In the genomic region with DNA sequence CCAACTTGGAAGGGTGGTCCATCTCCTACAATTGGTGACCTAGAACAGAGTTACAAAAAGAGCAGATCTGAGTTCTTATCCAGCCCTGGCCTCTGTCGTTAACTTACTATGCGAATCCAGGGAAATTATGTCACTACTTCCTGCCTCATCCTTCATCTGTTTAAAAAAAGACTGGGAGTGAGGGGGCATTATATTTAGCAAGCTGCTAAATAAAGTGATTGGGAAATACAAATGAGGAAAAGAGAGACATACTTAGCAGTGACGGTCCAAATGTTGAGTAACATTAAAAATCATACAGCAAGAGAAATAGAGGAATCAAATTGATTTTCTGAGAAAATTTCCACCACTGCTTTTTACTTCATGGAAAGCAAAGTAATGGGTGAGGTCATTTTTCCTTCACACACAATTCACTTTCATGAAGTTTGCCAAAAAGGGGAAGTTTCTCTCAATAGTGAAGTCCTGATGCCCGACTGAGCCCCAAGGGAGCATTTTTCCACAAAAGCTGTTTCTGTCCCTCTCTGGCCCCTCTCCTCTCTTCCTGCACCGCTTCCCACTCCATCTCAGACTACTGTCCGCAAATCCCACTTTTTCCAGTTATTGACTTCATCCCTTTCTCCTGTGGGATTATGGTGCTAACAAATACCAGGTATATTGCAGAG, we compare ENCODE assay signal across 15 cellular contexts.
A peak's percentile ranks its signal among the peaks of the same experiment; 100 is the strongest.
DNase-seq lines count a peak whose midpoint lies in the region; ATAC-seq and TF ChIP-seq lines count a peak whose summit lies in the region.
"Had no signal": no experiment of that assay in that cellular context is flagged by ENCODE, and none has a peak within 500 bp of the region (broad histone marks: within the 10 kb centered on the region; RNA-seq: fewer than 3 reads in every experiment).

No MANE protein-coding gene starts in this region.

- H3K27ac Mint-ChIP-seq in activated T-cell treated with anti-CD3 and anti-CD28 coated beads, Interleukin-2, amount 50 U/mL, for 24 hours: no peak overlapping the region
- H3K27ac Mint-ChIP-seq: activated naive CD8-positive, alpha-beta T cell treated with anti-CD3 and anti-CD28 coated beads, Interleukin-2, amount 10 ng/mL, durations not matched to agents 7 days and 5 days; mesothelial cell of epicardium; stimulated activated effector memory CD8-positive, alpha-beta T cell treated with anti-CD3 and anti-CD28 coated beads, Interleukin-12 subunit alpha, Interleukin-12 subunit beta, amount 100 ng/mL, for 72 hours had no signal

- peak; percentile 75 to 82 for DNase-seq in AML-193 (lab: John Stamatoyannopoulos, UW)
- peak; percentile 60 for DNase-seq in NOMO-1 treated with DMSO at 0.1 percent for 48 hours (lab: John Stamatoyannopoulos, UW; ENCODE audit: unreplicated experiment)
- peak; percentile 39 for DNase-seq in fibroblast of pulmonary artery (ENCODE audit: low read depth)
- no peak for DNase-seq in activated T-cell treated with anti-CD3 and anti-CD28 coated beads, Interleukin-2, amount 50 U/mL, for 24 hours
- DNase-seq in SW480 (ENCODE audit: low spot score): no peak
- DNase-seq in NCI-H1417 treated with DMSO at 0.1 percent for 48 hours (lab: John Stamatoyannopoulos, UW): no peak
- DNase-seq in central memory CD4-positive, alpha-beta T cell: no peak
- DNase-seq: activated naive CD8-positive, alpha-beta T cell treated with anti-CD3 and anti-CD28 coated beads, Interleukin-2, amount 10 ng/mL, durations not matched to agents 7 days and 5 days; effector CD8-positive, alpha-beta T cell; gastrocnemius medialis; NCI-H774 had no signal

- H3K36me3 Mint-ChIP-seq in activated T-cell treated with anti-CD3 and anti-CD28 coated beads, Interleukin-2, amount 50 U/mL, for 24 hours (ENCODE audit: low read depth): no peaks in the 10 kb centered on the region
- H3K36me3 Mint-ChIP-seq: mesothelial cell of epicardium; stimulated activated effector memory CD8-positive, alpha-beta T cell treated with anti-CD3 and anti-CD28 coated beads, Interleukin-12 subunit alpha, Interleukin-12 subunit beta, amount 100 ng/mL, for 72 hours had no signal

- no peaks in the 10 kb centered on the region for H3K27me3 Mint-ChIP-seq in activated T-cell treated with anti-CD3 and anti-CD28 coated beads, Interleukin-2, amount 50 U/mL, for 24 hours
- H3K27me3 Mint-ChIP-seq: activated naive CD8-positive, alpha-beta T cell treated with anti-CD3 and anti-CD28 coated beads, Interleukin-2, amount 10 ng/mL, durations not matched to agents 7 days and 5 days had no signal

- H3K4me1 Mint-ChIP-seq in activated T-cell treated with anti-CD3 and anti-CD28 coated beads, Interleukin-2, amount 50 U/mL, for 24 hours (ENCODE audit: low read depth): peaks cover 22% of the 10 kb centered on the region
- H3K4me1 Mint-ChIP-seq: activated naive CD8-positive, alpha-beta T cell treated with anti-CD3 and anti-CD28 coated beads, Interleukin-2, amount 10 ng/mL, durations not matched to agents 7 days and 5 days; mesothelial cell of epicardium had no signal

- peak; percentile 53 for ATAC-seq in GM19463 (IDR thresholded peaks at IDR 0.05; ENCODE audit: unreplicated experiment)
- ATAC-seq: gastrocnemius medialis; stimulated activated effector memory CD8-positive, alpha-beta T cell treated with anti-CD3 and anti-CD28 coated beads, Interleukin-12 subunit alpha, Interleukin-12 subunit beta, amount 100 ng/mL, for 72 hours had no signal

- H3K4me3 ChIP-seq in fibroblast of pulmonary artery (replicated peaks; ENCODE audit: low read depth, low read length): no peak overlapping the region
- H3K4me3 ChIP-seq: gastrocnemius medialis, vagina had no signal

- H3K4me3 Mint-ChIP-seq in activated T-cell treated with anti-CD3 and anti-CD28 coated beads, Interleukin-2, amount 50 U/mL, for 24 hours: no peak overlapping the region
- H3K4me3 Mint-ChIP-seq: activated naive CD8-positive, alpha-beta T cell treated with anti-CD3 and anti-CD28 coated beads, Interleukin-2, amount 10 ng/mL, durations not matched to agents 7 days and 5 days; mesothelial cell of epicardium; stimulated activated effector memory CD8-positive, alpha-beta T cell treated with anti-CD3 and anti-CD28 coated beads, Interleukin-12 subunit alpha, Interleukin-12 subunit beta, amount 100 ng/mL, for 72 hours had no signal

- H3K9me3 Mint-ChIP-seq in activated T-cell treated with anti-CD3 and anti-CD28 coated beads, Interleukin-2, amount 50 U/mL, for 24 hours: no peaks in the 10 kb centered on the region
- H3K9me3 Mint-ChIP-seq: activated naive CD8-positive, alpha-beta T cell treated with anti-CD3 and anti-CD28 coated beads, Interleukin-2, amount 10 ng/mL, durations not matched to agents 7 days and 5 days; mesothelial cell of epicardium; stimulated activated effector memory CD8-positive, alpha-beta T cell treated with anti-CD3 and anti-CD28 coated beads, Interleukin-12 subunit alpha, Interleukin-12 subunit beta, amount 100 ng/mL, for 72 hours had no signal

- TF ChIP-seq CTCF in fibroblast of pulmonary artery (IDR thresholded peaks at IDR 0.05; ENCODE audit: low read length, missing control alignments): no peak

Comparison
In these comparisons a context has a peak if more than half of its experiments do, and no peak if none do; other contexts are left out.
1. DNase-seq: peak in AML-193 (2 of 2), NOMO-1 treated with DMSO at 0.1 percent for 48 hours (single experiment) and fibroblast of pulmonary artery (single experiment); none in activated T-cell treated with anti-CD3 and anti-CD28 coated beads, Interleukin-2, amount 50 U/mL, for 24 hours (single experiment), SW480 (single experiment), NCI-H1417 treated with DMSO at 0.1 percent for 48 hours (single experiment) and central memory CD4-positive, alpha-beta T cell (single experiment).